8 cellular contexts compared by ENCODE assay signal in genomic region chr2:27753744-27754588, GRCh38. TPM values are rescaled to one million over a fixed set of nuclear protein-coding genes. Genes with fewer than 3 reads are reported as not detected.
DNase-seq lines count a peak whose midpoint lies in the region; ATAC-seq and TF ChIP-seq lines count a peak whose summit lies in the region.

No MANE protein-coding gene starts in this region.

- no peak overlapping the region for H3K27ac ChIP-seq in gastrocnemius medialis

- H3K36me3 ChIP-seq in gastrocnemius medialis: no peaks in the 10 kb centered on the region

- no peaks in the 10 kb centered on the region for H3K4me1 Mint-ChIP-seq in activated naive CD8-positive, alpha-beta T cell treated with anti-CD3 and anti-CD28 coated beads for 36 hours

- H3K27ac Mint-ChIP-seq in activated naive CD8-positive, alpha-beta T cell treated with anti-CD3 and anti-CD28 coated beads for 36 hours: no peak overlapping the region

- H3K27me3 Mint-ChIP-seq in activated naive CD8-positive, alpha-beta T cell treated with anti-CD3 and anti-CD28 coated beads for 36 hours: peaks cover 16% of the 10 kb centered on the region

- DNase-seq in G401 (ENCODE audit: low spot score) (peak; percentile 56), M059J (ENCODE audit: low read depth) (peak; percentile 75), SKM-1 treated with dmso at 0.1 percent for 144 hours (lab: John Stamatoyannopoulos, UW; ENCODE audit: unreplicated experiment) (peak; percentile 75), left cardiac atrium (peak; percentile 81), gastrocnemius medialis (peak; percentile 63 to 76), DMS79 (lab: John Stamatoyannopoulos, UW) (no peak)
- peak; percentile 71 for DNase-seq in activated naive CD8-positive, alpha-beta T cell treated with anti-CD3 and anti-CD28 coated beads for 36 hours

- H3K27me3 ChIP-seq in gastrocnemius medialis: no peaks in the 10 kb centered on the region

- intact Hi-C loops in left cardiac atrium (cut with DNase I) (loop anchor here in 1 of 2 donors (5.0 to 10.0 kb wide), 2 partner anchors 141 to 698 kb away; partner anchors contain the start of genes BABAM2 and RBKS), gastrocnemius medialis (cut with DNase I; ENCODE audit: low total_unique reads) (loop anchor here (1.0 to 2.0 kb wide), 2 partner anchors 69 to 699 kb away; no protein-coding TSS in a partner anchor)

- H3K4me3 ChIP-seq in gastrocnemius medialis: no peak overlapping the region

- ATAC-seq in left cardiac atrium (peak; percentile 81 to 82), gastrocnemius medialis (peak; percentile 84 to 92), HG02885 (IDR thresholded peaks at IDR 0.05; ENCODE audit: poor library complexity, unreplicated experiment) (no peak)

- no peak overlapping the region for H3K4me3 Mint-ChIP-seq in activated naive CD8-positive, alpha-beta T cell treated with anti-CD3 and anti-CD28 coated beads for 36 hours

- peak; percentile 82 to 91 (median 86) for TF ChIP-seq CTCF in gastrocnemius medialis (IDR thresholded peaks at IDR 0.05 in 4 of 5, conservative IDR thresholded peaks at IDR 0.05 in 1 of 5)

- no peaks in the 10 kb centered on the region for H3K9me3 ChIP-seq in gastrocnemius medialis

- in situ Hi-C loops in G401 (cut with HindIII; ENCODE audit: low sequenced_read_pairs): no loop called here
- in situ Hi-C loops in gastrocnemius medialis (cut with MboI; ENCODE audit: low sequenced_read_pairs in 4 of 4): loop anchor here in 1 of 4 donors (10.0 kb wide), 1 partner anchor 701 kb away; no protein-coding TSS in a partner anchor

- no peaks in the 10 kb centered on the region for H3K9me3 Mint-ChIP-seq in activated naive CD8-positive, alpha-beta T cell treated with anti-CD3 and anti-CD28 coated beads for 36 hours

- H3K4me1 ChIP-seq in gastrocnemius medialis: peaks cover 7 to 9% of the 10 kb centered on the region in 2 donors

- no peak for TF ChIP-seq POLR2A in gastrocnemius medialis (IDR thresholded peaks at IDR 0.05)

- no peaks in the 10 kb centered on the region for H3K36me3 Mint-ChIP-seq in activated naive CD8-positive, alpha-beta T cell treated with anti-CD3 and anti-CD28 coated beads for 36 hours

RNA-seq across cellular contexts. Expression of gene MRPL33, which starts 17.6 kb away (rescaled TPM):
- 68.1 and 139 TPM in 2 replicates for total RNA-seq in G401 (2014; rRNA removed; shearing (Covaris generic))
- 184 and 206 TPM in 2 replicates for total RNA-seq in M059J (2014; rRNA removed; shearing (Covaris generic))
- total RNA-seq in activated naive CD8-positive, alpha-beta T cell treated with anti-CD3 and anti-CD28 coated beads for 36 hours: 10 to 100 TPM; 68.9 to 82.6 TPM
- total RNA-seq in left cardiac atrium (100 to 1,000 TPM; 198 to 226 TPM), gastrocnemius medialis (100 to 1,000 TPM; 231 to 500 (median 388) TPM)
